ENCODE assay signal across 1 cellular context in genomic region chr16:58025351-58026138, GRCh38.
TF ChIP-seq lines count a peak whose summit lies in the region.

TSS of gene MMP15 (plus strand) at chr16:58025754. CDS start at chr16:58026351, 597 bp downstream.

TF ChIP-seq in HepG2, 621 proteins besides CTCF, POLR2A, EP300 and RAD21 (continued from another document and continues in another):
- TF ChIP-seq, protein P1, sequence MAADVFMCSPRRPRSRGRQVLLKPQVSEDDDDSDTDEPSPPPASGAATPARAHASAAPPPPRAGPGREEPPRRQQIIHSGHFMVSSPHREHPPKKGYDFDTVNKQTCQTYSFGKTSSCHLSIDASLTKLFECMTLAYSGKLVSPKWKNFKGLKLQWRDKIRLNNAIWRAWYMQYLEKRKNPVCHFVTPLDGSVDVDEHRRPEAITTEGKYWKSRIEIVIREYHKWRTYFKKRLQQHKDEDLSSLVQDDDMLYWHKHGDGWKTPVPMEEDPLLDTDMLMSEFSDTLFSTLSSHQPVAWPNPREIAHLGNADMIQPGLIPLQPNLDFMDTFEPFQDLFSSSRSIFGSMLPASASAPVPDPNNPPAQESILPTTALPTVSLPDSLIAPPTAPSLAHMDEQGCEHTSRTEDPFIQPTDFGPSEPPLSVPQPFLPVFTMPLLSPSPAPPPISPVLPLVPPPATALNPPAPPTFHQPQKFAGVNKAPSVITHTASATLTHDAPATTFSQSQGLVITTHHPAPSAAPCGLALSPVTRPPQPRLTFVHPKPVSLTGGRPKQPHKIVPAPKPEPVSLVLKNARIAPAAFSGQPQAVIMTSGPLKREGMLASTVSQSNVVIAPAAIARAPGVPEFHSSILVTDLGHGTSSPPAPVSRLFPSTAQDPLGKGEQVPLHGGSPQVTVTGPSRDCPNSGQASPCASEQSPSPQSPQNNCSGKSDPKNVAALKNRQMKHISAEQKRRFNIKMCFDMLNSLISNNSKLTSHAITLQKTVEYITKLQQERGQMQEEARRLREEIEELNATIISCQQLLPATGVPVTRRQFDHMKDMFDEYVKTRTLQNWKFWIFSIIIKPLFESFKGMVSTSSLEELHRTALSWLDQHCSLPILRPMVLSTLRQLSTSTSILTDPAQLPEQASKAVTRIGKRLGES (CRISPR knock-in tag; IDR thresholded peaks at IDR 0.05; ENCODE audit: borderline replicate concordance), result no peak
- TF ChIP-seq ZMYM2 (CRISPR knock-in tag; IDR thresholded peaks at IDR 0.05) (no peak; the same call in 1 of the 2 replicates), ZNF234 (CRISPR knock-in tag; conservative IDR thresholded peaks at IDR 0.05) (no peak), YEATS2 (CRISPR knock-in tag; IDR thresholded peaks at IDR 0.05; ENCODE audit: borderline replicate concordance) (no peak; the same call in 1 of the 2 replicates), SMAD3 (CRISPR knock-in tag; IDR thresholded peaks at IDR 0.05) (no peak; the same call in 1 of the 2 replicates), ZNF580 (CRISPR knock-in tag; IDR thresholded peaks at IDR 0.05; ENCODE audit: borderline replicate concordance, low read depth) (no peak), XRCC5 (optimal IDR thresholded peaks at IDR 0.05; ENCODE audit: low read length) (no peak), ZC3H13 (CRISPR knock-in tag; IDR thresholded peaks at IDR 0.05) (no peak), ZNF780A (CRISPR knock-in tag; IDR thresholded peaks at IDR 0.05) (peak; percentile 46; the same call in 1 of the 2 replicates), ESRRA (CRISPR knock-in tag; IDR thresholded peaks at IDR 0.05; ENCODE audit: low read depth) (no peak; the same call in 1 of the 2 replicates), ZHX2 (IDR thresholded peaks at IDR 0.05; ENCODE audit: low read depth) (peak; percentile 40; the same call in 1 of the 2 replicates), ZHX2 (CRISPR knock-in tag; IDR thresholded peaks at IDR 0.05; ENCODE audit: borderline replicate concordance) (no peak), ZBTB25 (CRISPR knock-in tag; IDR thresholded peaks at IDR 0.05) (no peak), ZNF766 (CRISPR knock-in tag; IDR thresholded peaks at IDR 0.05; ENCODE audit: borderline replicate concordance) (peak; percentile 97), SAFB2 (CRISPR knock-in tag; IDR thresholded peaks at IDR 0.05; ENCODE audit: borderline replicate concordance, low read depth) (peak; percentile 12; the same call in 1 of the 2 replicates), MED1 (CRISPR knock-in tag; IDR thresholded peaks at IDR 0.05) (peak; percentile 68), MYC (CRISPR knock-in tag; IDR thresholded peaks at IDR 0.05; ENCODE audit: borderline replicate concordance) (peak; percentile 35), ZNF451 (CRISPR knock-in tag; IDR thresholded peaks at IDR 0.05) (peak; percentile 61), MED8 (CRISPR knock-in tag; IDR thresholded peaks at IDR 0.05; ENCODE audit: insufficient replicate concordance) (peak; percentile 85), KDM6A (CRISPR knock-in tag; IDR thresholded peaks at IDR 0.05; ENCODE audit: low read depth) (no peak), PITX1 (CRISPR knock-in tag; IDR thresholded peaks at IDR 0.05) (no peak), HMG20B (CRISPR knock-in tag; conservative IDR thresholded peaks at IDR 0.05) (no peak), ZNF770 (CRISPR knock-in tag; IDR thresholded peaks at IDR 0.05) (no peak), MTA1 (CRISPR knock-in tag; IDR thresholded peaks at IDR 0.05; ENCODE audit: borderline replicate concordance) (no peak), MTA3 (CRISPR knock-in tag; IDR thresholded peaks at IDR 0.05) (no peak), ZBTB33 (CRISPR knock-in tag; IDR thresholded peaks at IDR 0.05) (0 out of 2 replicates have a peak, but pooled peaks have one; percentile 9), SPEN (CRISPR knock-in tag; IDR thresholded peaks at IDR 0.05; ENCODE audit: low read depth) (peak; percentile 85; the same call in 1 of the 2 replicates), ZNF660 (CRISPR knock-in tag; IDR thresholded peaks at IDR 0.05; ENCODE audit: borderline replicate concordance, low read depth) (no peak), FLYWCH1 (CRISPR knock-in tag; IDR thresholded peaks at IDR 0.05) (no peak), SALL2 (CRISPR knock-in tag; IDR thresholded peaks at IDR 0.05) (peak; percentile 85), ZNF746 (CRISPR knock-in tag; IDR thresholded peaks at IDR 0.05) (peak; percentile 74), ZNF547 (CRISPR knock-in tag; IDR thresholded peaks at IDR 0.05) (no peak), HMG20A (CRISPR knock-in tag; IDR thresholded peaks at IDR 0.05; ENCODE audit: borderline replicate concordance) (peak; percentile 44; the same call in 1 of the 2 replicates), PRMT3 (CRISPR knock-in tag; IDR thresholded peaks at IDR 0.05; ENCODE audit: borderline replicate concordance, low read depth) (no peak), TBX3 (IDR thresholded peaks at IDR 0.05; ENCODE audit: borderline replicate concordance) (no peak)
- TF ChIP-seq, protein P2, sequence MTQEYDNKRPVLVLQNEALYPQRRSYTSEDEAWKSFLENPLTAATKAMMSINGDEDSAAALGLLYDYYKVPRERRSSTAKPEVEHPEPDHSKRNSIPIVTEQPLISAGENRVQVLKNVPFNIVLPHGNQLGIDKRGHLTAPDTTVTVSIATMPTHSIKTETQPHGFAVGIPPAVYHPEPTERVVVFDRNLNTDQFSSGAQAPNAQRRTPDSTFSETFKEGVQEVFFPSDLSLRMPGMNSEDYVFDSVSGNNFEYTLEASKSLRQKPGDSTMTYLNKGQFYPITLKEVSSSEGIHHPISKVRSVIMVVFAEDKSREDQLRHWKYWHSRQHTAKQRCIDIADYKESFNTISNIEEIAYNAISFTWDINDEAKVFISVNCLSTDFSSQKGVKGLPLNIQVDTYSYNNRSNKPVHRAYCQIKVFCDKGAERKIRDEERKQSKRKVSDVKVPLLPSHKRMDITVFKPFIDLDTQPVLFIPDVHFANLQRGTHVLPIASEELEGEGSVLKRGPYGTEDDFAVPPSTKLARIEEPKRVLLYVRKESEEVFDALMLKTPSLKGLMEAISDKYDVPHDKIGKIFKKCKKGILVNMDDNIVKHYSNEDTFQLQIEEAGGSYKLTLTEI (CRISPR knock-in tag; conservative IDR thresholded peaks at IDR 0.05), result no peak
- TF ChIP-seq, protein P3, sequence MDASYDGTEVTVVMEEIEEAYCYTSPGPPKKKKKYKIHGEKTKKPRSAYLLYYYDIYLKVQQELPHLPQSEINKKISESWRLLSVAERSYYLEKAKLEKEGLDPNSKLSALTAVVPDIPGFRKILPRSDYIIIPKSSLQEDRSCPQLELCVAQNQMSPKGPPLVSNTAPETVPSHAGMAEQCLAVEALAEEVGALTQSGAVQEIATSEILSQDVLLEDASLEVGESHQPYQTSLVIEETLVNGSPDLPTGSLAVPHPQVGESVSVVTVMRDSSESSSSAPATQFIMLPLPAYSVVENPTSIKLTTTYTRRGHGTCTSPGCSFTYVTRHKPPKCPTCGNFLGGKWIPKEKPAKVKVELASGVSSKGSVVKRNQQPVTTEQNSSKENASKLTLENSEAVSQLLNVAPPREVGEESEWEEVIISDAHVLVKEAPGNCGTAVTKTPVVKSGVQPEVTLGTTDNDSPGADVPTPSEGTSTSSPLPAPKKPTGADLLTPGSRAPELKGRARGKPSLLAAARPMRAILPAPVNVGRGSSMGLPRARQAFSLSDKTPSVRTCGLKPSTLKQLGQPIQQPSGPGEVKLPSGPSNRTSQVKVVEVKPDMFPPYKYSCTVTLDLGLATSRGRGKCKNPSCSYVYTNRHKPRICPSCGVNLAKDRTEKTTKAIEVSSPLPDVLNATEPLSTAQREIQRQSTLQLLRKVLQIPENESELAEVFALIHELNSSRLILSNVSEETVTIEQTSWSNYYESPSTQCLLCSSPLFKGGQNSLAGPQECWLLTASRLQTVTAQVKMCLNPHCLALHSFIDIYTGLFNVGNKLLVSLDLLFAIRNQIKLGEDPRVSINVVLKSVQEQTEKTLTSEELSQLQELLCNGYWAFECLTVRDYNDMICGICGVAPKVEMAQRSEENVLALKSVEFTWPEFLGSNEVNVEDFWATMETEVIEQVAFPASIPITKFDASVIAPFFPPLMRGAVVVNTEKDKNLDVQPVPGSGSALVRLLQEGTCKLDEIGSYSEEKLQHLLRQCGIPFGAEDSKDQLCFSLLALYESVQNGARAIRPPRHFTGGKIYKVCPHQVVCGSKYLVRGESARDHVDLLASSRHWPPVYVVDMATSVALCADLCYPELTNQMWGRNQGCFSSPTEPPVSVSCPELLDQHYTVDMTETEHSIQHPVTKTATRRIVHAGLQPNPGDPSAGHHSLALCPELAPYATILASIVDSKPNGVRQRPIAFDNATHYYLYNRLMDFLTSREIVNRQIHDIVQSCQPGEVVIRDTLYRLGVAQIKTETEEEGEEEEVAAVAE (CRISPR knock-in tag; IDR thresholded peaks at IDR 0.05; ENCODE audit: borderline replicate concordance), result peak; percentile 50; the same call in 1 of the 2 replicates
- TF ChIP-seq, protein P4, sequence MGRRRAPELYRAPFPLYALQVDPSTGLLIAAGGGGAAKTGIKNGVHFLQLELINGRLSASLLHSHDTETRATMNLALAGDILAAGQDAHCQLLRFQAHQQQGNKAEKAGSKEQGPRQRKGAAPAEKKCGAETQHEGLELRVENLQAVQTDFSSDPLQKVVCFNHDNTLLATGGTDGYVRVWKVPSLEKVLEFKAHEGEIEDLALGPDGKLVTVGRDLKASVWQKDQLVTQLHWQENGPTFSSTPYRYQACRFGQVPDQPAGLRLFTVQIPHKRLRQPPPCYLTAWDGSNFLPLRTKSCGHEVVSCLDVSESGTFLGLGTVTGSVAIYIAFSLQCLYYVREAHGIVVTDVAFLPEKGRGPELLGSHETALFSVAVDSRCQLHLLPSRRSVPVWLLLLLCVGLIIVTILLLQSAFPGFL (CRISPR knock-in tag; IDR thresholded peaks at IDR 0.05), result no peak
